9 cellular contexts compared by ENCODE assay signal in the genomic region with DNA sequence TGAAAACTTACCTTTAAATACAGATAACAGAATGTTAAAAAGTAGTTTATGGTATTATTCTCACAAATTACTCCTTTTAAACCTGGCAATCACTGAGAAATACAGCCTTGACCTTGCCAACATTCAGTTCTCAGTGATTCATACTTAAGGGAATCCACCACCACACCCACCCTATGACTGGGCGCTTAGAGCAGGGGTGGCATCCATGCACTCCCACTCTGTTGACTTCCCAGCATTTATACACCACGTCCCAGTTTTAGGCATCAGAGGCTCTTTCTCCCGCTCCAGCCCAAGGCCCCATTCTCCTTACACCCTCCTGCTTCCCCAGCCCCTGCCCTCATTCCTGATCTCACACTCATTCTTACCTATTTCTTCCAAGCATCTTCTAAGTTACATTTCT. TPM values are rescaled to one million over a fixed set of nuclear protein-coding genes. Genes with fewer than 3 reads are reported as not detected.
DNase-seq lines count a peak whose midpoint lies in the region; ATAC-seq and TF ChIP-seq lines count a peak whose summit lies in the region.
"Had no signal": no experiment of that assay in that cellular context is flagged by ENCODE, and none has a peak within 500 bp of the region (broad histone marks: within the 10 kb centered on the region; RNA-seq: fewer than 3 reads in every experiment).

No MANE protein-coding gene starts in this region.

- H3K27ac ChIP-seq in GM23248: peak overlapping the region; percentile 99

- in situ Hi-C loops in GM23248 (cut with MboI) (no loop called here), SK-MEL-5 (cut with HindIII; ENCODE audit: low pct_unique_long_range_greater_than_20kb, low sequenced_read_pairs) (no loop called here)

- no peak for TF ChIP-seq CTCF in fibroblast of the aortic adventitia (IDR thresholded peaks at IDR 0.05; ENCODE audit: insufficient read depth, low read length)

- H3K9me3 ChIP-seq in GM23248 (ENCODE audit: low read depth) (no peaks in the 10 kb centered on the region), skeletal muscle satellite cell (replicated peaks; ENCODE audit: low read length) (no peaks in the 10 kb centered on the region)

- H3K9me2 ChIP-seq in GM23248 (ENCODE audit: insufficient read depth): no peaks in the 10 kb centered on the region

- H3K4me3 ChIP-seq in GM23248 (peak overlapping the region; percentile 49), fibroblast of the aortic adventitia (ENCODE audit: low read depth, low read length) (no peak overlapping the region), skeletal muscle satellite cell (ENCODE audit: low read length) (peak overlapping the region; percentile 29)

- peak; percentile 96 for DNase-seq in GM23248
- peak; percentile 50 for DNase-seq in SK-MEL-5 (ENCODE audit: low read depth, low spot score)
- DNase-seq in fibroblast of the aortic adventitia (ENCODE audit: low read depth): peak; percentile 97
- DNase-seq in AML-193 (lab: John Stamatoyannopoulos, UW): no peak
- no peak for DNase-seq in activated CD8-positive, alpha-beta memory T cell treated with anti-CD3 and anti-CD28 coated beads for 24 hours
- DNase-seq: activated naive CD4-positive, alpha-beta T cell treated with anti-CD3 and anti-CD28 coated beads, Interleukin-2, amount 10 ng/mL, durations not matched to agents 7 days and 5 days had no signal

- H3K4me1 ChIP-seq in GM23248 (ENCODE audit: insufficient read depth) (peaks cover 82% of the 10 kb centered on the region), skeletal muscle satellite cell (ENCODE audit: control insufficient read depth, insufficient read depth, low read length) (peaks cover 80% of the 10 kb centered on the region)

- peak overlapping the region; percentile 80 for H3K4me2 ChIP-seq in GM23248 (ENCODE audit: unreplicated experiment)
- peak overlapping the region; percentile 68 for H3K4me2 ChIP-seq in skeletal muscle satellite cell (ENCODE audit: low read length)

- no peaks in the 10 kb centered on the region for H4K20me1 ChIP-seq in GM23248 (ENCODE audit: insufficient read depth)

- peaks cover 80% of the 10 kb centered on the region for H3F3A ChIP-seq in GM23248 (ENCODE audit: insufficient read depth)

- H3K9ac ChIP-seq in GM23248 (peak overlapping the region; percentile 90), skeletal muscle satellite cell (ENCODE audit: low read depth, low read length) (peak overlapping the region; percentile 83)

- no peak overlapping the region for H2AFZ ChIP-seq in GM23248

- H3K36me3 ChIP-seq in GM23248 (ENCODE audit: low read depth): no peaks in the 10 kb centered on the region
- H3K36me3 ChIP-seq in skeletal muscle satellite cell (ENCODE audit: insufficient read depth, low read length): peaks cover 9% of the 10 kb centered on the region

- WGBS in GM23248 (ENCODE audit: low coverage in 1 of 2, low lambda C conversion rate in 2 of 2, missing lambda C conversion rate in 2 of 2), 2 experiments: 2 to 3% methylated on average over 3 of the region's 3 CpGs

- no peaks in the 10 kb centered on the region for H3K27me3 ChIP-seq in GM23248 (replicated peaks; ENCODE audit: insufficient read depth)
- H3K27me3 ChIP-seq in skeletal muscle satellite cell (ENCODE audit: control insufficient read depth, insufficient read depth, low read length): no peaks in the 10 kb centered on the region

- H3K79me2 ChIP-seq in GM23248 (ENCODE audit: insufficient read depth): peaks cover 57% of the 10 kb centered on the region

- no peak for ATAC-seq in GM21717 (IDR thresholded peaks at IDR 0.05; ENCODE audit: unreplicated experiment)
- no peak for ATAC-seq in HG03565 (IDR thresholded peaks at IDR 0.05; ENCODE audit: unreplicated experiment)

RNA-seq across cellular contexts. Expression of a gene that starts 16.3 kb away (rescaled TPM):
- total RNA-seq in GM23248 (2014; rRNA removed; shearing (Covaris generic)): 28.7 and 40.2 TPM in 2 replicates
- polyA plus RNA-seq in GM23248 (2016; fragmentation: Nextera tagmentation; extraction: Ambion mirVana): 38.7 and 40.7 TPM in 2 replicates
- 74.4 and 87.3 TPM in 2 replicates for total RNA-seq in SK-MEL-5 (2014; rRNA removed; shearing (Covaris generic))
- 65.2 and 70.9 TPM in 2 replicates for polyA plus RNA-seq in SK-MEL-5 (2015; cell fraction: cytosol; rRNA removed)
- 23.8 and 38.3 TPM in 2 replicates for polyA plus RNA-seq in SK-MEL-5 (2015; cell fraction: nucleus; rRNA removed)
- total RNA-seq in fibroblast of the aortic adventitia (ENCODE audit: low replicate concordance): 29.8 and 35.3 TPM in 2 replicates
- total RNA-seq in skeletal muscle satellite cell (2012; rRNA removed): 23.8 and 34.9 TPM in 2 replicates

Comparison
In these comparisons a context has a peak if more than half of its experiments do, and no peak if none do; other contexts are left out.
1. DNase-seq: peak in GM23248 (single experiment), SK-MEL-5 (single experiment) and fibroblast of the aortic adventitia (single experiment); none in AML-193 (0 of 2) and activated CD8-positive, alpha-beta memory T cell treated with anti-CD3 and anti-CD28 coated beads for 24 hours (single experiment).